Comparison of ENCODE assay signal across 8 cellular contexts in the genomic region with DNA sequence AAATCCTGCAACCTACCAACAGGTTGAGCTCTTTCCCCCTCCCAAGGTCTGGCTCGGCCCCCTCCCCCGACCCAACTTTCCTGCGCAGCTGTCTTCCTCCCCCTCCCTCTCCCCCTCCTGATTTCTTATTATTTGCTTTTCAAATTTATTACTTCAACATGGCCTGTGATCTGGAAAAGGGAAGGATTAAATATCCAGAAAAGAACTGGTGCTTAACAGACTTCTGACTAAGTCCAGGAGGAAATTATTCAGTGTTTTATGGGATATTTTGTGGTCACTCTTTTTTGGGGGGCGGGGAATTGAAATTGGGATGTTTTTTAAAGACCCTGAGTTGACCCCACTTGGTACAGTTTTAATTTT. TPM values are rescaled to one million over a fixed set of nuclear protein-coding genes. Genes with fewer than 3 reads are reported as not detected.
DNase-seq lines count a peak whose midpoint lies in the region; FAIRE-seq and TF ChIP-seq lines count a peak whose summit lies in the region.

No MANE protein-coding gene starts in this region.

- H3K4me1 Mint-ChIP-seq in Calu3 (ENCODE audit: low read depth, unreplicated experiment) (peaks cover 23% of the 10 kb centered on the region), neural crest cell (peaks cover 30% of the 10 kb centered on the region)

- no peak for TF ChIP-seq POLR2A in H54 (IDR thresholded peaks at IDR 0.05; ENCODE audit: low read depth, low read length)

- H3K9me3 Mint-ChIP-seq in Calu3 (ENCODE audit: low read depth, unreplicated experiment) (no peaks in the 10 kb centered on the region), neural crest cell (no peaks in the 10 kb centered on the region)

- H3K27ac ChIP-seq in effector memory CD4-positive, alpha-beta T cell (ENCODE audit: insufficient read depth, low read length, poor library complexity, severe bottlenecking): peak overlapping the region; percentile 88

- BruUV-seq in Calu3 (replicated peaks; lab: Mats Ljungman, UMichigan): no TSS peak

- no peaks in the 10 kb centered on the region for H3K27me3 ChIP-seq in effector memory CD4-positive, alpha-beta T cell (replicated peaks; ENCODE audit: control insufficient read depth, insufficient read depth, low read length, poor library complexity, severe bottlenecking)

- H3K36me3 Mint-ChIP-seq in Calu3 (ENCODE audit: insufficient read depth, unreplicated experiment): peaks cover 53% of the 10 kb centered on the region
- H3K36me3 Mint-ChIP-seq in neural crest cell (ENCODE audit: low read depth): peaks cover 3% of the 10 kb centered on the region

- CTCF ChIA-PET in Calu3 (lab: Charles Lee): interaction anchor here (0.6 to 2.4 kb wide), 12 partner anchors 34 to 1156 kb away, joined by 3 to 15 read pairs (median 4); no protein-coding TSS in a partner anchor

- H3K9me3 ChIP-seq in effector memory CD4-positive, alpha-beta T cell (ENCODE audit: control insufficient read depth, low read length): no peaks in the 10 kb centered on the region

- H3K27ac Mint-ChIP-seq in Calu3 (ENCODE audit: unreplicated experiment) (peak overlapping the region; percentile 77), neural crest cell (ENCODE audit: unreplicated experiment) (no peak overlapping the region)

- peak overlapping the region; percentile 75 for H3K4me3 ChIP-seq in effector memory CD4-positive, alpha-beta T cell (ENCODE audit: insufficient read depth, low read depth, low read length, poor library complexity, severe bottlenecking)

- H3K27me3 Mint-ChIP-seq in Calu3 (ENCODE audit: unreplicated experiment) (no peaks in the 10 kb centered on the region), neural crest cell (ENCODE audit: low read depth) (peaks cover 15% of the 10 kb centered on the region)

- H3K4me3 Mint-ChIP-seq in Calu3 (ENCODE audit: low read depth, unreplicated experiment) (peak overlapping the region; percentile 79), neural crest cell (peak overlapping the region; percentile 91)

- no peak for FAIRE-seq in H54 (lab: Jason Lieb, UNC)

- no peak for DNase-seq in Calu3
- DNase-seq in NCI-H446 treated with DMSO at 0.1 percent for 48 hours (lab: John Stamatoyannopoulos, UW): peak; percentile 45
- DNase-seq in effector memory CD4-positive, alpha-beta T cell: no peak
- DNase-seq in neural crest cell (ENCODE audit: low read depth, low spot score): no peak
- DNase-seq in H54 (ENCODE audit: insufficient read length, low spot score): no peak
- no peak for DNase-seq in HuH-7.5 (ENCODE audit: low spot score)
- no peak for DNase-seq in SW480 (ENCODE audit: low spot score)
- no peak for DNase-seq in MV-4-11 (lab: John Stamatoyannopoulos, UW)

- peaks cover 11% of the 10 kb centered on the region for H3K4me1 ChIP-seq in effector memory CD4-positive, alpha-beta T cell (ENCODE audit: control insufficient read depth, insufficient read depth, low read length, poor library complexity, severe bottlenecking)

- intact Hi-C loops in Calu3 (cut with micrococcal nuclease; ENCODE audit: unreplicated experiment): loop anchor here (2.0 to 5.0 kb wide), 4 partner anchors 179 to 478 kb away; no protein-coding TSS in a partner anchor

- TF ChIP-seq CTCF in Calu3 (IDR thresholded peaks at IDR 0.05; ENCODE audit: unreplicated experiment) (no peak), neural crest cell (conservative IDR thresholded peaks at IDR 0.05) (no peak)

- no peaks in the 10 kb centered on the region for H3K36me3 ChIP-seq in effector memory CD4-positive, alpha-beta T cell (ENCODE audit: control insufficient read depth, insufficient read depth, low read length)

RNA-seq across cellular contexts. Expression of a gene that starts 2.5 kb away (rescaled TPM):
- total RNA-seq in Calu3 (2022) (9.5 and 10.0 TPM in 2 replicates), neural crest cell (10.1 and 10.4 TPM in 2 replicates)
